ENCODE assay signal across 8 cellular contexts in the genomic region with DNA sequence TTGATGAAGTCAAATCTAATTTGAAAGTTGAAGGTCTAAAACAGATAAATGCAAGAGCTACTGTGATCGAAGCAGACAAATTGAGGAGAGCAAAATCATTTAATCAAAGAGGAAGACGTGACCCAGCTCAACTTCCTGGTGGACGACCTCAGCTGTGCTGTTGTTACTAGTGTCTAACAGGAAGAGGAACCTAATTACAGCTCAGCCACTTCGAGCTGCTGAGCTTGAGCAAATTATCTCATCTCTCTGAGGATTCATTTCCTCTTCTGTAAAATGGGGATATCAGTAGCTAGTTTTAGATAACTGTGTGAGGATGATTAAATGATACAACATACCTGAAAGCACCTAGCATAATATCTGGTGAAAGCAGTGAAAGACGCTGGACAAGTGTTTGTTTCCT. TPM values are rescaled to one million over a fixed set of nuclear protein-coding genes. Genes with fewer than 3 reads are reported as not detected.
A peak's percentile ranks its signal among the peaks of the same experiment; 100 is the strongest.
DNase-seq lines count a peak whose midpoint lies in the region; ATAC-seq and TF ChIP-seq lines count a peak whose summit lies in the region.

No MANE protein-coding gene starts in this region.

- no peaks in the 10 kb centered on the region for H3K9me3 Mint-ChIP-seq in central memory CD8-positive, alpha-beta T cell

- TF ChIP-seq EP300 in stomach (IDR thresholded peaks at IDR 0.05) = no peak

- no peaks in the 10 kb centered on the region for H3K9me3 ChIP-seq in stomach

- H3K27me3 Mint-ChIP-seq in central memory CD8-positive, alpha-beta T cell = no peaks in the 10 kb centered on the region

- ATAC-seq in GM19452 (IDR thresholded peaks at IDR 0.05; ENCODE audit: unreplicated experiment) = peak; percentile 81
- ATAC-seq in central memory CD8-positive, alpha-beta T cell (replicated peaks; ENCODE audit: extremely low read depth, poor library complexity, severe bottlenecking) = peak; percentile 73

- peaks cover 12% of the 10 kb centered on the region for H3K4me1 Mint-ChIP-seq in central memory CD8-positive, alpha-beta T cell

- H3K4me1 ChIP-seq in stomach = peaks cover 0 to 8% (median 3%) of the 10 kb centered on the region in 4 donors

- no peaks in the 10 kb centered on the region for H3K36me3 Mint-ChIP-seq in central memory CD8-positive, alpha-beta T cell (ENCODE audit: insufficient read depth)

- H3K27ac ChIP-seq in substantia nigra (ENCODE audit: low read depth, low read length, poor library complexity, severe bottlenecking) = no peak overlapping the region
- no peak overlapping the region for H3K27ac ChIP-seq in stomach

- DNase-seq in Daoy (ENCODE audit: low read depth) = peak; percentile 18
- DNase-seq in Jurkat, Clone E6-1 (ENCODE audit: low read depth, low spot score) = peak; percentile 25
- DNase-seq in central memory CD8-positive, alpha-beta T cell (ENCODE audit: low spot score in 2 of 2) = no peak
- no peak for DNase-seq in NCI-H2081 (lab: John Stamatoyannopoulos, UW)
- no peak for DNase-seq in UCSD-AML1 (lab: John Stamatoyannopoulos, UW; ENCODE audit: unreplicated experiment)
- no peak for DNase-seq in substantia nigra (lab: John Stamatoyannopoulos, UW)
- no peak for DNase-seq in stomach

- no peak overlapping the region for H3K4me3 ChIP-seq in Jurkat, Clone E6-1 (ENCODE audit: low read length)
- no peak overlapping the region for H3K4me3 ChIP-seq in stomach

- intact Hi-C loops in stomach (cut with DNase I; ENCODE audit: low total_unique reads) = no loop called here

- TF ChIP-seq POLR2A in stomach (IDR thresholded peaks at IDR 0.05) = no peak

- H3K4me3 Mint-ChIP-seq in central memory CD8-positive, alpha-beta T cell = peak overlapping the region; percentile 56

- 34 to 42% (median 41%) methylated on average over 5 of the region's 5 CpGs for WGBS in stomach, 5 donors

- H3K36me3 ChIP-seq in stomach = no peaks in the 10 kb centered on the region

- H3K27me3 ChIP-seq in stomach = no peaks in the 10 kb centered on the region

- TF ChIP-seq CTCF in stomach (IDR thresholded peaks at IDR 0.05) = no peak

- peak overlapping the region; percentile 77 for H3K27ac Mint-ChIP-seq in central memory CD8-positive, alpha-beta T cell (ENCODE audit: low read depth)

RNA-seq across cellular contexts. Expression of gene OLFML1, which starts 48.6 kb away (rescaled TPM):
- 0.42 TPM in 1 of 2 replicates, not detected in the other for total RNA-seq in Daoy (2014; rRNA removed; shearing (Covaris generic))
- not detected for polyA plus RNA-seq in Jurkat, Clone E6-1 (2012; ENCODE audit: insufficient read depth, insufficient read length)
- 10 to 100 TPM in 2 of 5 donors, not detected in 3; 11.4 to 14.9 TPM for total RNA-seq in stomach
- 1 to 10 TPM in 2 of 3 donors, under 1 TPM in 1; 0.90 to 2.6 (median 2.4) TPM for polyA plus RNA-seq in stomach

Comparison
In these comparisons a context has a peak if more than half of its experiments do, and no peak if none do; other contexts are left out.
1. DNase-seq: peak in Daoy (single experiment) and Jurkat, Clone E6-1 (single experiment); none in central memory CD8-positive, alpha-beta T cell (0 of 2), NCI-H2081 (0 of 2), UCSD-AML1 (single experiment), substantia nigra (0 of 49) and stomach (single experiment).